19 cellular contexts compared by ENCODE assay signal in genomic region chr2:18445412-18446320, GRCh38.
DNase-seq lines count a peak whose midpoint lies in the region; ATAC-seq and TF ChIP-seq lines count a peak whose summit lies in the region.
"Had no signal": no experiment of that assay in that cellular context is flagged by ENCODE, and none has a peak within 500 bp of the region (broad histone marks: within the 10 kb centered on the region; RNA-seq: fewer than 3 reads in every experiment).

No MANE protein-coding gene starts in this region.

- no peak overlapping the region for H3K4me3 ChIP-seq in ACC112 (ENCODE audit: low read depth, low read length)
- H3K4me3 ChIP-seq: cardiac muscle cell had no signal

- no peaks in the 10 kb centered on the region for H3K9me3 Mint-ChIP-seq in activated T-helper 17 cell treated with anti-CD3 and anti-CD28 coated beads, Interleukin-2, amount 50 U/mL, for 72 hours
- H3K9me3 Mint-ChIP-seq: activated naive CD4-positive, alpha-beta T cell treated with anti-CD3 and anti-CD28 coated beads, Interleukin-2, amount 50 U/mL, for 24 hours; T-helper 2 cell treated with Interferon-gamma antibody and Interleukin-4, amounts not matched to agents 5 μg/mL and 100 μg/mL, for 36 hours had no signal

- intact Hi-C loops in Right ventricle myocardium superior (cut with DNase I) = no loop called here

- DNase-seq in NCI-H446 (lab: John Stamatoyannopoulos, UW) (peak; percentile 18 to 38), Right ventricle myocardium superior (peak; percentile 42), omental fat pad (ENCODE audit: low spot score) (no peak), Ammon's horn (ENCODE audit: low spot score) (no peak), NOMO-1 treated with dmso at 0.1 percent for 144 hours (lab: John Stamatoyannopoulos, UW; ENCODE audit: unreplicated experiment) (no peak)
- DNase-seq: activated CD4-positive, alpha-beta T cell treated with anti-CD3 and anti-CD28 coated beads for 36 hours; activated CD8-positive, alpha-beta memory T cell treated with anti-CD3 and anti-CD28 coated beads, Interleukin-2, amount 50 U/mL, for 48 hours; Caco-2; effector CD4-positive, alpha-beta T cell; NCI-H1092 treated with DMSO at 0.1 percent for 48 hours; NCI-H2227 treated with DMSO at 0.1 percent for 48 hours; SHP77 had no signal

- peak overlapping the region; percentile 38 for H3K27ac ChIP-seq in ACC112 (ENCODE audit: low read depth, low read length)
- H3K27ac ChIP-seq: cardiac muscle cell had no signal

- no peaks in the 10 kb centered on the region for H3K36me3 ChIP-seq in ACC112 (ENCODE audit: insufficient read depth, low read length)
- H3K36me3 ChIP-seq: cardiac muscle cell had no signal

- H3K27me3 Mint-ChIP-seq in activated T-helper 17 cell treated with anti-CD3 and anti-CD28 coated beads, Interleukin-2, amount 50 U/mL, for 72 hours = peaks cover 32% of the 10 kb centered on the region

- H3K4me3 Mint-ChIP-seq in activated T-helper 17 cell treated with anti-CD3 and anti-CD28 coated beads, Interleukin-2, amount 50 U/mL, for 72 hours = no peak overlapping the region
- H3K4me3 Mint-ChIP-seq: activated CD4-positive, alpha-beta T cell treated with anti-CD3 and anti-CD28 coated beads for 36 hours; activated naive CD4-positive, alpha-beta T cell treated with anti-CD3 and anti-CD28 coated beads, Interleukin-2, amount 50 U/mL, for 24 hours; stimulated activated effector memory CD8-positive, alpha-beta T cell treated with anti-CD3 and anti-CD28 coated beads, Interleukin-12 subunit alpha, Interleukin-12 subunit beta, amount 100 ng/mL, for 72 hours; T-helper 2 cell treated with Interferon-gamma antibody and Interleukin-4, amounts not matched to agents 5 μg/mL and 100 μg/mL, for 36 hours had no signal

- no peaks in the 10 kb centered on the region for H3K36me3 Mint-ChIP-seq in activated T-helper 17 cell treated with anti-CD3 and anti-CD28 coated beads, Interleukin-2, amount 50 U/mL, for 72 hours (ENCODE audit: low read depth)
- H3K36me3 Mint-ChIP-seq: activated naive CD4-positive, alpha-beta T cell treated with anti-CD3 and anti-CD28 coated beads, Interleukin-2, amount 50 U/mL, for 24 hours; stimulated activated effector memory CD8-positive, alpha-beta T cell treated with anti-CD3 and anti-CD28 coated beads, Interleukin-12 subunit alpha, Interleukin-12 subunit beta, amount 100 ng/mL, for 72 hours had no signal

- peak overlapping the region; percentile 74 for H2AFZ ChIP-seq in ACC112 (ENCODE audit: low read length, unreplicated experiment)

- H3K4me1 Mint-ChIP-seq in activated T-helper 17 cell treated with anti-CD3 and anti-CD28 coated beads, Interleukin-2, amount 50 U/mL, for 72 hours = no peaks in the 10 kb centered on the region
- H3K4me1 Mint-ChIP-seq: activated CD4-positive, alpha-beta T cell treated with anti-CD3 and anti-CD28 coated beads for 36 hours; activated naive CD4-positive, alpha-beta T cell treated with anti-CD3 and anti-CD28 coated beads, Interleukin-2, amount 50 U/mL, for 24 hours; stimulated activated effector memory CD8-positive, alpha-beta T cell treated with anti-CD3 and anti-CD28 coated beads, Interleukin-12 subunit alpha, Interleukin-12 subunit beta, amount 100 ng/mL, for 72 hours had no signal

- H3K4me1 ChIP-seq in ACC112 (ENCODE audit: control insufficient read depth, insufficient read depth, low read length, unreplicated experiment) = peaks cover 19% of the 10 kb centered on the region
- H3K4me1 ChIP-seq: Caco-2 had no signal

- no peaks in the 10 kb centered on the region for H3K27me3 ChIP-seq in ACC112 (ENCODE audit: insufficient read depth, low read length)
- H3K27me3 ChIP-seq: cardiac muscle cell had no signal

- H3K27ac Mint-ChIP-seq in activated T-helper 17 cell treated with anti-CD3 and anti-CD28 coated beads, Interleukin-2, amount 50 U/mL, for 72 hours = no peak overlapping the region
- H3K27ac Mint-ChIP-seq: activated CD4-positive, alpha-beta T cell treated with anti-CD3 and anti-CD28 coated beads for 36 hours; activated naive CD4-positive, alpha-beta T cell treated with anti-CD3 and anti-CD28 coated beads, Interleukin-2, amount 50 U/mL, for 24 hours; stimulated activated effector memory CD8-positive, alpha-beta T cell treated with anti-CD3 and anti-CD28 coated beads, Interleukin-12 subunit alpha, Interleukin-12 subunit beta, amount 100 ng/mL, for 72 hours; T-helper 2 cell treated with Interferon-gamma antibody and Interleukin-4, amounts not matched to agents 5 μg/mL and 100 μg/mL, for 36 hours had no signal

- no peak for TF ChIP-seq CTCF in omental fat pad (IDR thresholded peaks at IDR 0.05)

- ATAC-seq in Right ventricle myocardium superior (ENCODE audit: poor library complexity) = peak; percentile 93
- ATAC-seq in omental fat pad (ENCODE audit: low FRiP score) = peak; percentile 71
- no peak for ATAC-seq in activated T-helper 17 cell treated with anti-CD3 and anti-CD28 coated beads, Interleukin-2, amount 50 U/mL, for 72 hours (replicated peaks)
- no peak for ATAC-seq in HG02642 (IDR thresholded peaks at IDR 0.05; ENCODE audit: poor library complexity, unreplicated experiment)
- ATAC-seq: activated CD4-positive, alpha-beta T cell treated with anti-CD3 and anti-CD28 coated beads for 36 hours; stimulated activated effector memory CD8-positive, alpha-beta T cell treated with anti-CD3 and anti-CD28 coated beads, Interleukin-12 subunit alpha, Interleukin-12 subunit beta, amount 100 ng/mL, for 72 hours had no signal

- no peaks in the 10 kb centered on the region for H3K79me2 ChIP-seq in ACC112 (ENCODE audit: control insufficient read depth, insufficient read depth, low read length, unreplicated experiment)

Comparison
In these comparisons a context has a peak if more than half of its experiments do, and no peak if none do; other contexts are left out.
1. DNase-seq: peak in NCI-H446 (2 of 2) and Right ventricle myocardium superior (single experiment); none in omental fat pad (single experiment), Ammon's horn (single experiment) and NOMO-1 treated with dmso at 0.1 percent for 144 hours (single experiment).
2. ATAC-seq: peak in Right ventricle myocardium superior (single experiment) and omental fat pad (single experiment); none in activated T-helper 17 cell treated with anti-CD3 and anti-CD28 coated beads, Interleukin-2, amount 50 U/mL, for 72 hours (single experiment) and HG02642 (single experiment).